ENCODE assay signal across 8 cellular contexts in genomic region chr19:7869453-7869909, GRCh38. TPM values are rescaled to one million over a fixed set of nuclear protein-coding genes. Genes with fewer than 3 reads are reported as not detected.
DNase-seq lines count a peak whose midpoint lies in the region; ATAC-seq, FAIRE-seq and TF ChIP-seq lines count a peak whose summit lies in the region.

No MANE protein-coding gene starts in this region.

- DNase-seq in GM12892 (ENCODE audit: insufficient read length) (peak; percentile 69), PC-3 (peak; percentile 80), glomerular visceral epithelial cell (ENCODE audit: extremely low spot score) (peak; percentile 50), psoas muscle (peak; percentile 49 to 78), HCEC 1CT (no peak), NCI-H187 treated with DMSO at 0.1 percent for 48 hours (lab: John Stamatoyannopoulos, UW) (no peak)

- H3K36me3 Mint-ChIP-seq in activated T-helper 17 cell treated with anti-CD3 and anti-CD28 coated beads, Interleukin-2, amount 50 U/mL, for 72 hours (ENCODE audit: low read depth) = no peaks in the 10 kb centered on the region

- BruUV-seq in PC-3 (replicated peaks; lab: Mats Ljungman, UMichigan) = no TSS peak

- CTCF ChIA-PET in PC-3 (lab: Charles Lee) = interaction anchor here (0.6 to 1.9 kb wide), 12 partner anchors 16 to 382 kb away, joined by 3 to 23 read pairs (median 4); partner anchors contain the start of genes LRRC8E, MAP2K7 and SNAPC2

- peaks cover 14% of the 10 kb centered on the region for H3K27me3 Mint-ChIP-seq in activated T-helper 17 cell treated with anti-CD3 and anti-CD28 coated beads, Interleukin-2, amount 50 U/mL, for 72 hours

- peak overlapping the region; percentile 73 for H3K4me3 Mint-ChIP-seq in activated T-helper 17 cell treated with anti-CD3 and anti-CD28 coated beads, Interleukin-2, amount 50 U/mL, for 72 hours

- TF ChIP-seq CTCF in PC-3 (conservative IDR thresholded peaks at IDR 0.05; ENCODE audit: low read depth, low read length) (peak; percentile 33; the same call in 1 of the 2 replicates), psoas muscle (IDR thresholded peaks at IDR 0.05) (no peak)

- intact Hi-C loops in PC-3 (cut with micrococcal nuclease) = loop anchor here (2.0 kb wide), 2 partner anchors 41 to 51 kb away; partner anchors contain the start of gene SNAPC2
- intact Hi-C loops in psoas muscle (cut with DNase I) = no loop called here

- ATAC-seq in HG02852 (IDR thresholded peaks at IDR 0.05; ENCODE audit: unreplicated experiment) (peak; percentile 52), PC-3 (peak; percentile 48), psoas muscle (peak; percentile 56 to 72 (median 66))
- peak; percentile 67 for ATAC-seq in activated T-helper 17 cell treated with anti-CD3 and anti-CD28 coated beads, Interleukin-2, amount 50 U/mL, for 72 hours (replicated peaks)

- no peaks in the 10 kb centered on the region for H3K36me3 ChIP-seq in PC-3 (ENCODE audit: low read depth, low read length)
- no peaks in the 10 kb centered on the region for H3K36me3 ChIP-seq in psoas muscle (ENCODE audit: insufficient read depth in 1 of 2, low read depth in 1 of 2)

- peak; percentile 94 for FAIRE-seq in GM12892 (lab: Jason Lieb, UNC)

- peak overlapping the region; percentile 28; the same call in 1 of the 2 replicates for H3K27ac ChIP-seq in PC-3 (ENCODE audit: low read length)
- no peak overlapping the region for H3K27ac ChIP-seq in psoas muscle

- H3K9ac ChIP-seq in PC-3 (ENCODE audit: low read length) = peak overlapping the region; percentile 39

- 1 to 11% (median 4%) methylated on average over 28 to 47 of the region's 47 CpGs for WGBS in psoas muscle, 3 donors

- H2AFZ ChIP-seq in PC-3 (ENCODE audit: low read length) = peak overlapping the region; percentile 93

- H3K79me2 ChIP-seq in PC-3 (ENCODE audit: low read length) = no peaks in the 10 kb centered on the region

- H3F3A ChIP-seq in PC-3 (ENCODE audit: low read length, unreplicated experiment) = peaks cover 10% of the 10 kb centered on the region

- H3K9me3 ChIP-seq in PC-3 (ENCODE audit: low read length) (no peaks in the 10 kb centered on the region), psoas muscle (no peaks in the 10 kb centered on the region)

- H4K20me1 ChIP-seq in PC-3 (ENCODE audit: low read length) = no peaks in the 10 kb centered on the region

- H3K27ac Mint-ChIP-seq in activated T-helper 17 cell treated with anti-CD3 and anti-CD28 coated beads, Interleukin-2, amount 50 U/mL, for 72 hours = no peak overlapping the region

- peaks cover 17% of the 10 kb centered on the region for H3K4me1 Mint-ChIP-seq in activated T-helper 17 cell treated with anti-CD3 and anti-CD28 coated beads, Interleukin-2, amount 50 U/mL, for 72 hours

- TF ChIP-seq POLR2A in GM12892 (IDR thresholded peaks at IDR 0.05; ENCODE audit: low read depth, low read length) = no peak

- H3K4me2 ChIP-seq in PC-3 (ENCODE audit: low read length) = peak overlapping the region; percentile 98

- no peaks in the 10 kb centered on the region for H3K9me2 ChIP-seq in PC-3 (replicated peaks; ENCODE audit: low read length)

- POLR2A ChIA-PET in PC-3 (lab: Charles Lee; ENCODE audit: unreplicated experiment) = interaction anchor here (0.5 to 1.1 kb wide), 5 partner anchors 16 to 75 kb away, joined by 3 to 8 read pairs (median 4); partner anchors contain the start of gene MAP2K7

- H3K4me3 ChIP-seq in PC-3 (ENCODE audit: low read length) (peak overlapping the region; percentile 72), psoas muscle (peak overlapping the region; percentile 54)

- H3K4me1 ChIP-seq in PC-3 (ENCODE audit: insufficient read depth, low read length) (peaks cover 24% of the 10 kb centered on the region), psoas muscle (peaks cover 8% of the 10 kb centered on the region)

- H3K9me3 Mint-ChIP-seq in activated T-helper 17 cell treated with anti-CD3 and anti-CD28 coated beads, Interleukin-2, amount 50 U/mL, for 72 hours = no peaks in the 10 kb centered on the region

- H3K27me3 ChIP-seq in PC-3 (ENCODE audit: low read length) (no peaks in the 10 kb centered on the region), psoas muscle (ENCODE audit: insufficient read depth in 3 of 3, low read length in 2 of 3) (peaks cover 0 to 57% (median 15%) of the 10 kb centered on the region in 3 donors)

RNA-seq across cellular contexts. Expression of gene PRR36, which starts 4.7 kb away (rescaled TPM):
- polyA plus RNA-seq in GM12892 (2012; ENCODE audit: missing spikeins) = not detected
- 2.4 and 2.5 TPM in 2 replicates for total RNA-seq in PC-3 (2014; rRNA removed)
- under 1 TPM; 0.19 to 0.21 TPM for total RNA-seq in activated T-helper 17 cell treated with anti-CD3 and anti-CD28 coated beads, Interleukin-2, amount 50 U/mL, for 72 hours
- not detected for total RNA-seq in psoas muscle
- polyA plus RNA-seq in psoas muscle = not detected

RNA-seq across cellular contexts. Expression of gene LRRC8E, which starts 18.8 kb away (rescaled TPM):
- not detected for polyA plus RNA-seq in GM12892 (2012; ENCODE audit: missing spikeins)
- total RNA-seq in PC-3 (2014; rRNA removed) (30.8 and 35.3 TPM in 2 replicates), psoas muscle (under 1 TPM; 0.07 to 0.26 (median 0.15) TPM)
- total RNA-seq in activated T-helper 17 cell treated with anti-CD3 and anti-CD28 coated beads, Interleukin-2, amount 50 U/mL, for 72 hours = not detected
- polyA plus RNA-seq in psoas muscle = under 1 TPM in 2 of 3 donors, not detected in 1; 0.03 to 0.10 TPM

RNA-seq across cellular contexts. Expression of gene MAP2K7, which starts 34.2 kb away (rescaled TPM):
- polyA plus RNA-seq in GM12892 (2012; ENCODE audit: missing spikeins) = 10.2 TPM
- total RNA-seq in PC-3 (2014; rRNA removed) (39.3 and 40.5 TPM in 2 replicates), psoas muscle (10 to 100 TPM; 42.7 to 72.5 (median 55.5) TPM)
- 10 to 100 TPM; 39.0 to 46.3 TPM for total RNA-seq in activated T-helper 17 cell treated with anti-CD3 and anti-CD28 coated beads, Interleukin-2, amount 50 U/mL, for 72 hours
- polyA plus RNA-seq in psoas muscle = 10 to 100 TPM; 35.4 to 43.9 (median 40.0) TPM

RNA-seq across cellular contexts. Expression of gene EVI5L, which starts 39.5 kb away (rescaled TPM):
- polyA plus RNA-seq in GM12892 (2012; ENCODE audit: missing spikeins) = 7.0 TPM
- total RNA-seq in PC-3 (2014; rRNA removed) (29.5 and 42.4 TPM in 2 replicates), psoas muscle (10 to 100 TPM; 13.9 to 25.9 (median 22.2) TPM)
- 1 to 10 TPM; 3.6 to 4.5 TPM for total RNA-seq in activated T-helper 17 cell treated with anti-CD3 and anti-CD28 coated beads, Interleukin-2, amount 50 U/mL, for 72 hours
- polyA plus RNA-seq in psoas muscle = 10 to 100 TPM in 2 of 3 donors, 1 to 10 TPM in 1; 5.8 to 10.7 (median 10.0) TPM

RNA-seq across cellular contexts. Expression of gene TGFBR3L, which starts 45.1 kb away (rescaled TPM):
- not detected for polyA plus RNA-seq in GM12892 (2012; ENCODE audit: missing spikeins)
- total RNA-seq in PC-3 (2014; rRNA removed) = 10.5 and 15.5 TPM in 2 replicates
- 1 to 10 TPM; 3.7 to 7.6 TPM for total RNA-seq in activated T-helper 17 cell treated with anti-CD3 and anti-CD28 coated beads, Interleukin-2, amount 50 U/mL, for 72 hours
- total RNA-seq in psoas muscle = 10 to 100 TPM in 1 of 4 donors, 1 to 10 TPM in 3; 4.5 to 13.0 (median 7.5) TPM
- 1 to 10 TPM; 1.2 to 1.5 (median 1.3) TPM for polyA plus RNA-seq in psoas muscle

Comparison
In these comparisons a context has a peak if more than half of its experiments do, and no peak if none do; other contexts are left out.
1. DNase-seq: peak in GM12892 (single experiment), PC-3 (single experiment), glomerular visceral epithelial cell (single experiment) and psoas muscle (2 of 2); none in HCEC 1CT (single experiment) and NCI-H187 treated with DMSO at 0.1 percent for 48 hours (single experiment).
2. RNA of gene LRRC8E, which starts 18.8 kb away (total RNA-seq): 30.8 to 35.3 TPM in PC-3; 0.07 to 0.26 TPM in psoas muscle and not detected in activated T-helper 17 cell treated with anti-CD3 and anti-CD28 coated beads, Interleukin-2, amount 50 U/mL, for 72 hours; every median in the first group is over 10 times any median in the second.
3. Peak in every context shown above with its lines, with median percentiles within 50 percentile points of each other: ATAC-seq.